ENCODE assay signal across 21 cellular contexts in genomic region chr2:143824796-143825195, GRCh38.
"Had no signal": no experiment of that assay in that cellular context is flagged by ENCODE, and none has a peak within 500 bp of the region (broad histone marks: within the 10 kb centered on the region; RNA-seq: fewer than 3 reads in every experiment).

No MANE protein-coding gene starts in this region.

- H3K9me3 ChIP-seq: gastroesophageal sphincter, heart left ventricle, right lobe of liver, tibial artery had no signal

- H3K4me3 ChIP-seq: coronary artery, gastroesophageal sphincter, heart left ventricle, right lobe of liver, skin epidermis, tibial artery had no signal

- ATAC-seq: activated T-cell treated with anti-CD3 and anti-CD28 coated beads, Interleukin-2, amount 50 U/mL, for 4 hours; gastroesophageal sphincter; heart left ventricle; left colon; right lobe of liver; stimulated activated effector memory CD8-positive, alpha-beta T cell treated with anti-CD3 and anti-CD28 coated beads, Interleukin-12 subunit alpha, Interleukin-12 subunit beta, amount 100 ng/mL, for 72 hours; stimulated activated naive CD8-positive, alpha-beta T cell treated with anti-CD3 and anti-CD28 coated beads, Interleukin-15, amount 100 ng/mL, for 72 hours; WTC11 had no signal

- H3K27me3 ChIP-seq: gastroesophageal sphincter, heart left ventricle, right lobe of liver, tibial artery had no signal

- H3K36me3 ChIP-seq: gastroesophageal sphincter, heart left ventricle, right lobe of liver, tibial artery had no signal

- H3K4me1 ChIP-seq: gastroesophageal sphincter, right lobe of liver, tibial artery had no signal

- DNase-seq: activated CD4-positive, alpha-beta T cell treated with anti-CD3 and anti-CD28 coated beads, Interleukin-2, amount 50 U/mL, for 4 hours; activated CD8-positive, alpha-beta memory T cell treated with anti-CD3 and anti-CD28 coated beads for 24 hours; activated CD8-positive, alpha-beta memory T cell treated with anti-CD3 and anti-CD28 coated beads, Interleukin-2, amount 50 U/mL, for 4 hours; activated naive CD4-positive, alpha-beta T cell treated with Interleukin-2 at 50 U/mL for 16 hours; activated naive CD8-positive, alpha-beta T cell treated with anti-CD3 and anti-CD28 coated beads for 36 hours; activated T-cell treated with anti-CD3 and anti-CD28 coated beads, Interleukin-2, amount 50 U/mL, for 4 hours; endodermal cell; heart left ventricle; left colon; posterior cingulate gyrus; right lobe of liver; stimulated activated CD4-positive, alpha-beta T cell treated with anti-CD3 and anti-CD28 coated beads, Interleukin-2, amount 100 ng/mL, for 24 hours; stimulated activated naive CD8-positive, alpha-beta T cell treated with anti-CD3 and anti-CD28 coated beads, Interleukin-15, amount 100 ng/mL, for 72 hours; T1000; tibial artery had no signal

- H3K27ac ChIP-seq: coronary artery, epithelial cell of prostate, gastroesophageal sphincter, heart left ventricle, right lobe of liver, skin epidermis, tibial artery had no signal
